Comparison of ENCODE assay signal across 15 cellular contexts in the genomic region with DNA sequence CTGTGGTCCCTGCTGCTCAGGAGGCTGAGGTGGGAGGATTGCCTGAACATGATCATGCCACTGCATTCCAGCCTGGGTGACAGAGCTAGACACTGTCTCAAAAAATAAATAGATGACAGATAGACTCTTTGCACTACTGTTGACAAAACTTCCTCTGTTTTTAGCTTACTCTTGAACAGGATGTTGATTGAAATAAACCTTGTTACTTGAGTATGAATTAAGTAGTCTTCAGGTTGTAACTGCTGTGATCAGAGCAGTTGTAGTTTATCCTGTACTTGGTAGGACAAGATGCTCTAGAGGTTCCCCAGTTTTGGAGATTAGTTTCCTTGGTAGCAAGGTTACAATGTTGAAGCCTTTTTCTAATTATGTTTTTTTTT. TPM values are rescaled to one million over a fixed set of nuclear protein-coding genes. Genes with fewer than 3 reads are reported as not detected.
DNase-seq lines count a peak whose midpoint lies in the region; ATAC-seq and TF ChIP-seq lines count a peak whose summit lies in the region.
"Had no signal": no experiment of that assay in that cellular context is flagged by ENCODE, and none has a peak within 500 bp of the region (broad histone marks: within the 10 kb centered on the region; RNA-seq: fewer than 3 reads in every experiment).

No MANE protein-coding gene starts in this region.

- H3K27ac ChIP-seq in RWPE1 (peak overlapping the region; percentile 30; the same call in 1 of the 2 replicates), left lung (no peak overlapping the region), heart right ventricle (no peak overlapping the region)

- H3K27me3 ChIP-seq in left lung (no peaks in the 10 kb centered on the region), heart right ventricle (no peaks in the 10 kb centered on the region)
- H3K27me3 ChIP-seq: ascending aorta, pancreas had no signal

- H3K36me3 ChIP-seq in left lung (peaks cover 0 to 46% of the 10 kb centered on the region in 2 donors), heart right ventricle (peaks cover 0 to 52% (median 34%) of the 10 kb centered on the region in 9 donors)

- H3K36me3 Mint-ChIP-seq in activated T-cell treated with anti-CD3 and anti-CD28 coated beads, Interleukin-2, amount 50 U/mL, for 24 hours (ENCODE audit: low read depth), result peaks cover 56% of the 10 kb centered on the region
- H3K36me3 Mint-ChIP-seq in chondrocyte (ENCODE audit: low read depth) (peaks cover 18% of the 10 kb centered on the region), progenitor cell of endocrine pancreas (ENCODE audit: insufficient read depth) (peaks cover 20% of the 10 kb centered on the region)

- POLR2A ChIA-PET in RWPE1 (lab: Yijun Ruan, JAX; ENCODE audit: low non-redundant PET), result interaction anchor here (0.5 kb wide), 1 partner anchor 17 kb away, joined by 4 read pairs; no protein-coding TSS in a partner anchor

- H3K4me1 ChIP-seq in left lung (peaks cover 4 to 18% of the 10 kb centered on the region in 2 donors), heart right ventricle (peaks cover 0 to 24% (median 13%) of the 10 kb centered on the region in 9 donors)

- H3K4me3 Mint-ChIP-seq in activated T-cell treated with anti-CD3 and anti-CD28 coated beads, Interleukin-2, amount 50 U/mL, for 24 hours, result peak overlapping the region; percentile 64
- peak overlapping the region; percentile 28 for H3K4me3 Mint-ChIP-seq in chondrocyte (ENCODE audit: unreplicated experiment)
- peak overlapping the region; percentile 50 for H3K4me3 Mint-ChIP-seq in progenitor cell of endocrine pancreas (ENCODE audit: low read depth)

- no peaks in the 10 kb centered on the region for H3K27me3 Mint-ChIP-seq in activated T-cell treated with anti-CD3 and anti-CD28 coated beads, Interleukin-2, amount 50 U/mL, for 24 hours
- H3K27me3 Mint-ChIP-seq in chondrocyte (ENCODE audit: low read depth) (no peaks in the 10 kb centered on the region), progenitor cell of endocrine pancreas (no peaks in the 10 kb centered on the region)
- H3K27me3 Mint-ChIP-seq: memory B cell had no signal

- CTCF ChIA-PET in RWPE1 (lab: Yijun Ruan, JAX), result interaction anchor here (1.2 to 1.4 kb wide), 2 partner anchors 22 to 39 kb away, joined by 3 to 4 read pairs; partner anchors contain the start of gene RPF2

- intact Hi-C loops in left lung (cut with DNase I) (no loop called here), heart right ventricle (cut with DNase I) (no loop called here)

- H3K27ac Mint-ChIP-seq in activated T-cell treated with anti-CD3 and anti-CD28 coated beads, Interleukin-2, amount 50 U/mL, for 24 hours, result peak overlapping the region; percentile 82
- H3K27ac Mint-ChIP-seq in chondrocyte (ENCODE audit: unreplicated experiment), result no peak overlapping the region
- H3K27ac Mint-ChIP-seq in progenitor cell of endocrine pancreas, result no peak overlapping the region

- ATAC-seq in left lung (no peak), heart right ventricle (no peak)
- ATAC-seq: HCT116 had no signal

- H3K4me1 Mint-ChIP-seq in activated T-cell treated with anti-CD3 and anti-CD28 coated beads, Interleukin-2, amount 50 U/mL, for 24 hours (ENCODE audit: low read depth), result peaks cover 16% of the 10 kb centered on the region
- H3K4me1 Mint-ChIP-seq in chondrocyte (ENCODE audit: low read depth) (peaks cover 16% of the 10 kb centered on the region), progenitor cell of endocrine pancreas (ENCODE audit: low read depth) (peaks cover 7% of the 10 kb centered on the region)

- H3K9me3 ChIP-seq in left lung (no peaks in the 10 kb centered on the region), heart right ventricle (no peaks in the 10 kb centered on the region)
- H3K9me3 ChIP-seq: ascending aorta, pancreas had no signal

- no peak for DNase-seq in activated T-cell treated with anti-CD3 and anti-CD28 coated beads, Interleukin-2, amount 50 U/mL, for 24 hours
- DNase-seq in activated T-cell treated with anti-CD3 and anti-CD28 coated beads, Interleukin-2, amount 50 U/mL, for 1 hour, result no peak
- DNase-seq in RWPE1 (ENCODE audit: low spot score), result no peak
- DNase-seq in chondrocyte (ENCODE audit: low spot score), result no peak
- no peak for DNase-seq in progenitor cell of endocrine pancreas (ENCODE audit: low spot score, unreplicated experiment)
- DNase-seq in left lung, result no peak
- no peak for DNase-seq in cerebellar nuclear complex (lab: John Stamatoyannopoulos, UW)
- DNase-seq in heart right ventricle, result no peak
- DNase-seq: KG1, NCI-H1694 treated with DMSO at 0.1 percent for 48 hours, NCI-H510A treated with DMSO at 0.1 percent for 48 hours, pancreas had no signal

- no peaks in the 10 kb centered on the region for H3K9me3 Mint-ChIP-seq in activated T-cell treated with anti-CD3 and anti-CD28 coated beads, Interleukin-2, amount 50 U/mL, for 24 hours
- H3K9me3 Mint-ChIP-seq in chondrocyte (ENCODE audit: low read depth), result no peaks in the 10 kb centered on the region
- H3K9me3 Mint-ChIP-seq in progenitor cell of endocrine pancreas (ENCODE audit: low read depth), result no peaks in the 10 kb centered on the region
- H3K9me3 Mint-ChIP-seq: memory B cell had no signal

- TF ChIP-seq CTCF in RWPE1 (conservative IDR thresholded peaks at IDR 0.05; ENCODE audit: low read depth), result no peak
- no peak for TF ChIP-seq CTCF in chondrocyte (IDR thresholded peaks at IDR 0.05)
- no peak for TF ChIP-seq CTCF in progenitor cell of endocrine pancreas (IDR thresholded peaks at IDR 0.05; ENCODE audit: unreplicated experiment)
- TF ChIP-seq CTCF in left lung (IDR thresholded peaks at IDR 0.05), result no peak
- TF ChIP-seq CTCF in heart right ventricle (IDR thresholded peaks at IDR 0.05), result no peak

- H3K4me3 ChIP-seq in left lung (peak overlapping the region in 1 of 2 donors; percentile 61), heart right ventricle (peak overlapping the region in 1 of 10 donors; percentile 83)

RNA-seq across cellular contexts. Expression of gene GTF3C6, which starts 1.5 kb away (rescaled TPM):
- 67.5 to 89.4 TPM (median 79.5 TPM) in 3 replicates for total RNA-seq in chondrocyte
- total RNA-seq in progenitor cell of endocrine pancreas, result 93.9 and 94.2 TPM in 2 replicates
- total RNA-seq in left lung, result 10 to 100 TPM; 71.0 to 74.7 TPM
- total RNA-seq in heart right ventricle, result 100 to 1,000 TPM in 8 of 10 donors, 10 to 100 TPM in 2; 96.0 to 128 (median 107) TPM
- 100 to 1,000 TPM in 1 of 2 donors, 10 to 100 TPM in 1; 95.9 to 102 TPM for polyA plus RNA-seq in heart right ventricle

RNA-seq across cellular contexts. Expression of gene RPF2, which starts 21.8 kb away (rescaled TPM):
- total RNA-seq in chondrocyte (16.9 to 19.4 TPM (median 17.1 TPM) in 3 replicates), progenitor cell of endocrine pancreas (22.2 and 23.6 TPM in 2 replicates), left lung (10 to 100 TPM; 20.8 to 28.3 TPM), heart right ventricle (10 to 100 TPM; 16.7 to 29.8 (median 22.0) TPM)
- 10 to 100 TPM; 29.7 to 39.2 TPM for polyA plus RNA-seq in heart right ventricle
